In the genomic region with DNA sequence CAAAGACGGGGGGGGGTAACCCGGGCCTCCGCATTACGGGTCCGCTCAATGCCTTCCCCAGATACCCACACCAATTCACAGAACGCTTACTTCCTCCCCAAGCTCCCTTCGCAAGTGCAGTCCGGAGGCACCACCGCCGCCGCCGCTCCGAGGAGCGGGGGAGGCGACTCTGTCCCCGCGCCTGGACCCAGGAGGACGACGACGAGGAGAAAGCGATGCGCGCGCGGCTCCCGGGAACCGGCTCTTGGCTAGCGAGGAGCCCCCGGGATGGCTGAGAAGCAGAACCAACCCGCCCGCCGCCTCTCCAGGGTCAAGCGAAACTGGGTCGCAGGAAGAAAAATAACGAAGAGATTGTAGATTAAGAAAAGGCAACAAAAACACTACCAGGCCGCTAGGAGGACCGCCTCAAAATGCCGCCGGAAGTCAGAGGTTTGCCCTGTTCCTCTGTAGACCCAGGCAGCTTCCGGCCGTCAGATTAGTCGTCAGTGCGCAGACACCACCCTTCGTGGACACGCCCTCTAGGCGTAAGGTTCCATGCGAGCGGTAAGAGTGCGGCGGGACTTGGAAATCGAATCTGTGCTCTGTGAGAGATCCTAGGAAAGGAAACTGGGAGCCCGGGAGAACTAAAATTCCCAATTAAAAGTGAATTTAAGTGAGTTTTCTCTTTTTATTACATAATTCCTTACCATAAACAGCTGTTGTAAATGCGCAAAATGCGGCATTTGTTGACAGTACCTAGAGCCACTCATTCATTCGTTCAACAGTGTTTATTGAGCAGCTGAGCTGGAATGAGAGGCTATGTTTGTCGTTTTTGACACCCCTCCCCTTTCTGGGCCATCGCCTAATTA, we compare ENCODE assay signal across 8 cellular contexts. TPM values are rescaled to one million over a fixed set of nuclear protein-coding genes. Genes with fewer than 3 reads are reported as not detected.
DNase-seq lines count a peak whose midpoint lies in the region; ATAC-seq, FAIRE-seq and TF ChIP-seq lines count a peak whose summit lies in the region.

A gene with protein sequence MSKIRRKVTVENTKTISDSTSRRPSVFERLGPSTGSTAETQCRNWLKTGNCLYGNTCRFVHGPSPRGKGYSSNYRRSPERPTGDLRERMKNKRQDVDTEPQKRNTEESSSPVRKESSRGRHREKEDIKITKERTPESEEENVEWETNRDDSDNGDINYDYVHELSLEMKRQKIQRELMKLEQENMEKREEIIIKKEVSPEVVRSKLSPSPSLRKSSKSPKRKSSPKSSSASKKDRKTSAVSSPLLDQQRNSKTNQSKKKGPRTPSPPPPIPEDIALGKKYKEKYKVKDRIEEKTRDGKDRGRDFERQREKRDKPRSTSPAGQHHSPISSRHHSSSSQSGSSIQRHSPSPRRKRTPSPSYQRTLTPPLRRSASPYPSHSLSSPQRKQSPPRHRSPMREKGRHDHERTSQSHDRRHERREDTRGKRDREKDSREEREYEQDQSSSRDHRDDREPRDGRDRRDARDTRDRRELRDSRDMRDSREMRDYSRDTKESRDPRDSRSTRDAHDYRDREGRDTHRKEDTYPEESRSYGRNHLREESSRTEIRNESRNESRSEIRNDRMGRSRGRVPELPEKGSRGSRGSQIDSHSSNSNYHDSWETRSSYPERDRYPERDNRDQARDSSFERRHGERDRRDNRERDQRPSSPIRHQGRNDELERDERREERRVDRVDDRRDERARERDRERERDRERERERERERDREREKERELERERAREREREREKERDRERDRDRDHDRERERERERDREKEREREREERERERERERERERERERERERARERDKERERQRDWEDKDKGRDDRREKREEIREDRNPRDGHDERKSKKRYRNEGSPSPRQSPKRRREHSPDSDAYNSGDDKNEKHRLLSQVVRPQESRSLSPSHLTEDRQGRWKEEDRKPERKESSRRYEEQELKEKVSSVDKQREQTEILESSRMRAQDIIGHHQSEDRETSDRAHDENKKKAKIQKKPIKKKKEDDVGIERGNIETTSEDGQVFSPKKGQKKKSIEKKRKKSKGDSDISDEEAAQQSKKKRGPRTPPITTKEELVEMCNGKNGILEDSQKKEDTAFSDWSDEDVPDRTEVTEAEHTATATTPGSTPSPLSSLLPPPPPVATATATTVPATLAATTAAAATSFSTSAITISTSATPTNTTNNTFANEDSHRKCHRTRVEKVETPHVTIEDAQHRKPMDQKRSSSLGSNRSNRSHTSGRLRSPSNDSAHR (N-terminal part only) (minus strand): TSS at position 433 of the 848 bp plus-strand sequence. CDS start 7,239 bp downstream, outside the sequence.

- DNase-seq in Caco-2 (peak; percentile 94 to 96), HTR-8/SVneo (ENCODE audit: insufficient read length, low spot score) (peak; percentile 80), NOMO-1 treated with DMSO at 0.1 percent for 48 hours (lab: John Stamatoyannopoulos, UW; ENCODE audit: unreplicated experiment) (peak; percentile 95), memory B cell (ENCODE audit: low spot score in 2 of 2) (peak; percentile 77 to 89)
- DNase-seq in activated CD8-positive, alpha-beta memory T cell treated with anti-CD3 and anti-CD28 coated beads for 4 hours (ENCODE audit: low read depth in 2 of 2) = peak; percentile 80 to 83
- peak; percentile 87 to 91 (median 88) for DNase-seq in effector memory CD8-positive, alpha-beta T cell
- DNase-seq in stimulated activated CD8-positive, alpha-beta memory T cell treated with anti-CD3 and anti-CD28 coated beads, Interleukin-12 subunit alpha, Interleukin-12 subunit beta, amount 100 ng/mL, for 24 hours (ENCODE audit: extremely low read depth) = peak; percentile 89

- no peaks in the 10 kb centered on the region for H3K36me3 ChIP-seq in Caco-2 (ENCODE audit: control insufficient read depth, insufficient read depth, low read length)

- no TSS peak for BruUV-seq in Caco-2 (replicated peaks; lab: Mats Ljungman, UMichigan)

- H3K27me3 Mint-ChIP-seq in Caco-2 (ENCODE audit: insufficient read depth, unreplicated experiment) (peaks cover 9% of the 10 kb centered on the region), memory B cell (no peaks in the 10 kb centered on the region)
- peaks cover 11 to 17% of the 10 kb centered on the region in 2 donors for H3K27me3 Mint-ChIP-seq in effector memory CD8-positive, alpha-beta T cell

- CTCF ChIA-PET in Caco-2 (lab: Charles Lee) = interaction anchor here (0.6 to 1.8 kb wide), 5 partner anchors 33 to 175 kb away, joined by 3 to 6 read pairs (median 3); no protein-coding TSS in a partner anchor

- H3K4me1 Mint-ChIP-seq in Caco-2 (ENCODE audit: low read depth, unreplicated experiment) (peaks cover 8% of the 10 kb centered on the region), memory B cell (peaks cover 17% of the 10 kb centered on the region)
- peaks cover 14 to 32% of the 10 kb centered on the region in 2 donors for H3K4me1 Mint-ChIP-seq in effector memory CD8-positive, alpha-beta T cell (ENCODE audit: low read depth in 2 of 2)

- no peak for FAIRE-seq in HTR-8/SVneo (lab: Jason Lieb, UNC)

- intact Hi-C loops in Caco-2 (cut with micrococcal nuclease; ENCODE audit: unreplicated experiment) = loop anchor here (1.0 kb wide), 2 partner anchors 74 to 83 kb away; no protein-coding TSS in a partner anchor

- H3K27ac Mint-ChIP-seq in Caco-2 (ENCODE audit: unreplicated experiment) (peak within 1 kb of the TSS; percentile 91), memory B cell (peak within 1 kb of the TSS; percentile 96)
- H3K27ac Mint-ChIP-seq in effector memory CD8-positive, alpha-beta T cell = peak within 1 kb of the TSS; percentile 97

- POLR2A ChIA-PET in Caco-2 (lab: Charles Lee) = no interaction called here

- H3K4me1 ChIP-seq in Caco-2 = peaks cover 6% of the 10 kb centered on the region

- H3K36me3 Mint-ChIP-seq in Caco-2 (ENCODE audit: insufficient read depth, unreplicated experiment) (no peaks in the 10 kb centered on the region), memory B cell (peaks cover 5% of the 10 kb centered on the region)
- H3K36me3 Mint-ChIP-seq in effector memory CD8-positive, alpha-beta T cell (ENCODE audit: insufficient read depth) = peaks cover 8% of the 10 kb centered on the region

- H3K9me3 Mint-ChIP-seq in Caco-2 (ENCODE audit: unreplicated experiment) (no peaks in the 10 kb centered on the region), memory B cell (no peaks in the 10 kb centered on the region)
- no peaks in the 10 kb centered on the region for H3K9me3 Mint-ChIP-seq in effector memory CD8-positive, alpha-beta T cell

- H3K4me3 ChIP-seq in Caco-2 (ENCODE audit: low read depth, low read length) = peak within 1 kb of the TSS; percentile 88

- H3K27me3 ChIP-seq in Caco-2 (replicated peaks; ENCODE audit: control insufficient read depth, insufficient read depth, low read length) = no peaks in the 10 kb centered on the region

- H3K9me3 ChIP-seq in Caco-2 = no peaks in the 10 kb centered on the region

- ATAC-seq in GM21360 (IDR thresholded peaks at IDR 0.05; ENCODE audit: unreplicated experiment) (peak; percentile 97), memory B cell (ENCODE audit: low read depth) (peak; percentile 96)
- peak; percentile 97 for ATAC-seq in effector memory CD8-positive, alpha-beta T cell (replicated peaks)

- peak; percentile 28 to 45 for TF ChIP-seq CTCF in Caco-2 (IDR thresholded peaks at IDR 0.05; ENCODE audit: insufficient read depth in 1 of 2, low read depth in 1 of 2, low read length in 1 of 2, severe bottlenecking in 1 of 2, unreplicated experiment in 1 of 2)

- H3K4me3 Mint-ChIP-seq in Caco-2 (ENCODE audit: unreplicated experiment) (peak within 1 kb of the TSS; percentile 77), memory B cell (peak within 1 kb of the TSS; percentile 93)
- peak within 1 kb of the TSS; percentile 91 to 92 for H3K4me3 Mint-ChIP-seq in effector memory CD8-positive, alpha-beta T cell

RNA-seq across cellular contexts. Expression of the gene that starts here (rescaled TPM):
- 45.0 and 47.0 TPM in 2 replicates for total RNA-seq in Caco-2 (2022)

Comparison
In these comparisons a context has a peak if more than half of its experiments do, and no peak if none do; other contexts are left out.
1. Peak in every context shown above with its lines: DNase-seq, ATAC-seq and H3K4me3 ChIP-seq.